In genomic region chr16:19528666-19529065, GRCh38 we compare ENCODE assay signal across 1 cellular context.
TF ChIP-seq lines count a peak whose summit lies in the region.

No MANE protein-coding gene starts in this region.

TF ChIP-seq in K562, 482 proteins besides CTCF, POLR2A, EP300 and RAD21 (continued from another document):
- TF ChIP-seq NKRF (IDR thresholded peaks at IDR 0.05; ENCODE audit: borderline replicate concordance), result no peak
